In the genomic region with DNA sequence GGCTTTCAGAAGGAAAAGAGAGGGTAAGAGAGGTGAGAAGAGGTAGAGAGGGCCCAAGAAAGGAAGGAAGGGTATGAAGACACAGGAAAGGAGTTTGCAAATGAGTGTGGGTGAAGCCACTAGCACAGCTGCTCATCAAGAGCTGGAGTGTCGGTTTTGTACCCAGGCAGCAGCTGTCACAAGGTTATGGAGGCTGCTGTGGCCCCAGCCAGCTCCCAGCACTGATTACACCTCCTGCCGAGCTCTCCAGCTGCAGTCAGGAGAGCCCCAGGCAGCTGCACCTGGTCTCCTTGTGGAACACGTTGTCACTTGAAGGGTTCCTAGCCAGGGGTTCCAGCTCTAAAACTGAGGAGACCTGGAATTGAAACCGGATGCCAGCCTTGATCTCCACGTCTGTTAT, we compare ENCODE assay signal across 8 cellular contexts.
A peak's percentile ranks its signal among the peaks of the same experiment; 100 is the strongest.
DNase-seq lines count a peak whose midpoint lies in the region; ATAC-seq and TF ChIP-seq lines count a peak whose summit lies in the region.

No MANE protein-coding gene starts in this region.

- H3K4me1 ChIP-seq in ascending aorta (peaks cover 0 to 13% of the 10 kb centered on the region in 2 donors), esophagus squamous epithelium (peaks cover 0 to 15% (median 0%) of the 10 kb centered on the region in 3 donors), aorta (ENCODE audit: control insufficient read depth in 1 of 2, insufficient read depth in 2 of 2, low read length in 2 of 2) (no peaks in the 10 kb centered on the region)

- ATAC-seq in GM18858 (IDR thresholded peaks at IDR 0.05; ENCODE audit: unreplicated experiment) = peak; percentile 77
- ATAC-seq in HG02588 (IDR thresholded peaks at IDR 0.05; ENCODE audit: unreplicated experiment) = peak; percentile 91
- ATAC-seq in aorta (ENCODE audit: low FRiP score) = no peak

- intact Hi-C loops in ascending aorta (cut with DNase I) (no loop called here), esophagus squamous epithelium (cut with DNase I) (no loop called here), aorta (cut with DNase I) (no loop called here)

- 10 to 18% methylated on average over 2 to 5 of the region's 5 CpGs for WGBS in esophagus squamous epithelium, 2 donors
- 68 to 78% methylated on average over 5 of the region's 5 CpGs for WGBS in aorta, 2 donors

- no peak for TF ChIP-seq POLR2A in esophagus squamous epithelium (IDR thresholded peaks at IDR 0.05)

- peak overlapping the region; percentile 79 to 94 for H3K27ac ChIP-seq in ascending aorta
- peak overlapping the region in 2 of 4 donors; percentile 25 to 59 for H3K27ac ChIP-seq in esophagus squamous epithelium
- no peak overlapping the region for H3K27ac ChIP-seq in aorta (ENCODE audit: low read depth in 1 of 2, low read length in 2 of 2)

- no peaks in the 10 kb centered on the region for H3K27me3 ChIP-seq in ascending aorta
- H3K27me3 ChIP-seq in esophagus squamous epithelium = no peaks in the 10 kb centered on the region
- H3K27me3 ChIP-seq in aorta (ENCODE audit: control insufficient read depth in 1 of 2, insufficient read depth in 2 of 2, low read length in 1 of 2) = no peaks in the 10 kb centered on the region

- DNase-seq in NCI-H1417 (lab: John Stamatoyannopoulos, UW) (peak; percentile 91 to 96 (median 93)), ascending aorta (ENCODE audit: low spot score in 2 of 2) (no peak), esophagus squamous epithelium (lab: John Stamatoyannopoulos, UW) (no peak), dedifferentiated amniotic fluid mesenchymal stem cell (ENCODE audit: extremely low spot score) (no peak), aorta (no peak)
- no peak for DNase-seq in activated effector memory CD4-positive, alpha-beta T cell treated with Interleukin-2 at 50 U/mL for 16 hours

- H3K4me3 ChIP-seq in ascending aorta (no peak overlapping the region), esophagus squamous epithelium (no peak overlapping the region), aorta (ENCODE audit: low read length in 2 of 2) (no peak overlapping the region)

- no peaks in the 10 kb centered on the region for H3K36me3 ChIP-seq in ascending aorta
- no peaks in the 10 kb centered on the region for H3K36me3 ChIP-seq in esophagus squamous epithelium
- H3K36me3 ChIP-seq in aorta (ENCODE audit: control insufficient read depth in 1 of 2, insufficient read depth in 2 of 2, low read length in 1 of 2) = no peaks in the 10 kb centered on the region

- no peak for TF ChIP-seq CTCF in ascending aorta (IDR thresholded peaks at IDR 0.05)
- TF ChIP-seq CTCF in esophagus squamous epithelium (IDR thresholded peaks at IDR 0.05) = no peak

- H3K9me3 ChIP-seq in ascending aorta (no peaks in the 10 kb centered on the region), esophagus squamous epithelium (no peaks in the 10 kb centered on the region), aorta (ENCODE audit: control insufficient read depth, low read length) (no peaks in the 10 kb centered on the region)

Comparison
In these comparisons a context has a peak if more than half of its experiments do, and no peak if none do; other contexts are left out.
1. DNase-seq: peak in NCI-H1417 (3 of 3); none in ascending aorta (0 of 2), esophagus squamous epithelium (single experiment), activated effector memory CD4-positive, alpha-beta T cell treated with Interleukin-2 at 50 U/mL for 16 hours (single experiment), dedifferentiated amniotic fluid mesenchymal stem cell (single experiment) and aorta (0 of 2).
2. H3K27ac ChIP-seq: peak in ascending aorta (2 of 2); none in aorta (0 of 2).